Comparison of ENCODE assay signal across 2 cellular contexts in genomic region chr6:104344223-104344622, GRCh38.
TF ChIP-seq lines count a peak whose summit lies in the region.

No MANE protein-coding gene starts in this region.

TF ChIP-seq in HCT116, 20 proteins besides CTCF, POLR2A, EP300 and RAD21 (continued from another document):
- no peak for TF ChIP-seq ATF3 (IDR thresholded peaks at IDR 0.05)
- TF ChIP-seq EZH2 (IDR thresholded peaks at IDR 0.05): no peak
- no peak for TF ChIP-seq ELF1 (IDR thresholded peaks at IDR 0.05; ENCODE audit: borderline replicate concordance, low read depth)

TF ChIP-seq in K562, 482 proteins besides CTCF, POLR2A, EP300 and RAD21 (continued from another document):
- TF ChIP-seq FOXP4 (CRISPR knock-in tag; IDR thresholded peaks at IDR 0.05; ENCODE audit: borderline replicate concordance): no peak
